Comparison of ENCODE assay signal across 29 cellular contexts in the genomic region with DNA sequence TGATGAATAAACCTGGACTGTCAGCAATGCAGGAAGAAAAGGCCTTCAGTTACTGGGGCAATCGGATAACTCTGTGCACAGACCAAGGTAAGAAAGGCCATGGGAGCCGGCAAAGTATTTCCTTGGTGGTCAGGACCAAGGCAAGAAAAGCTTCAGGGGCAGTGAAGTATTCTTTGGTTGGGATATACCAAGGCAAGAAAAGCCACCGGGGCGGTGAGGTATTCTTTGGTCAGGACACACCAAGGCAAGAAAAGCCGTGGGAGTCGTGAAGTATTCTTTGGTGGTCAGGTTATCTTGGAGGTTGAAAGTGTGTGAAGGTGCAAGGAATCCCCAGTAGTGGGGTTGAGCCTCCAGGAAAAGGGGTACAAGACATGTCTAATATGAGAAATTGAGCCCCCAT.
"Had no signal": no experiment of that assay in that cellular context is flagged by ENCODE, and none has a peak within 500 bp of the region (broad histone marks: within the 10 kb centered on the region; RNA-seq: fewer than 3 reads in every experiment).

No MANE protein-coding gene starts in this region.

- H3K4me1 Mint-ChIP-seq: immature natural killer cell; naive thymus-derived CD8-positive, alpha-beta T cell; nephron; stimulated activated naive B cell treated with anti-CD40 and anti-IgM and Interleukin-4, amounts not matched to agents 10 μg/mL and 1 μg/mL and 100 μg/mL, for 72 hours had no signal

- ATAC-seq: left colon; naive thymus-derived CD8-positive, alpha-beta T cell; pancreas; right cardiac atrium; sciatic nerve; stimulated activated naive B cell treated with anti-CD40 and anti-IgM and Interleukin-4, amounts not matched to agents 10 μg/mL and 1 μg/mL and 100 μg/mL, for 72 hours; upper lobe of right lung had no signal

- H3K27ac ChIP-seq: left lung, lower lobe of right lung, pancreas, prostate gland, skin epidermis, suprapubic skin, thoracic aorta, tibial artery, upper lobe of right lung had no signal

- H3K36me3 Mint-ChIP-seq: immature natural killer cell; stimulated activated naive B cell treated with anti-CD40 and anti-IgM and Interleukin-4, amounts not matched to agents 10 μg/mL and 1 μg/mL and 100 μg/mL, for 72 hours had no signal

- H3K27me3 ChIP-seq: pancreas, upper lobe of right lung had no signal

- DNase-seq: hypothalamus; immature natural killer cell; kidney; left colon; left lung; lower lobe of right lung; mammary epithelial cell; mesenchymal stem cell; naive thymus-derived CD8-positive, alpha-beta T cell; pancreas; posterior cingulate gyrus; retina; right cardiac atrium; stimulated activated CD4-positive, alpha-beta T cell treated with anti-CD3 and anti-CD28 coated beads, Interleukin-12 subunit alpha, Interleukin-12 subunit beta, amount 100 ng/mL, for 4 hours; stimulated activated CD4-positive, alpha-beta T cell treated with anti-CD3 and anti-CD28 coated beads, Interleukin-15, amount 100 ng/mL, for 24 hours; stimulated activated CD4-positive, alpha-beta T cell treated with anti-CD3 and anti-CD28 coated beads, Interleukin-2, amount 100 ng/mL, for 24 hours; stimulated activated CD4-positive, alpha-beta T cell treated with anti-CD3 and anti-CD28 coated beads, Interleukin-4, amount 100 ng/mL, for 1 hour; stimulated activated naive B cell treated with anti-CD40 and anti-IgM and Interleukin-4, amounts not matched to agents 10 μg/mL and 1 μg/mL and 100 μg/mL, for 72 hours; tibial artery; trophoblast cell; upper lobe of right lung had no signal

- H3K4me3 Mint-ChIP-seq: immature natural killer cell; naive thymus-derived CD8-positive, alpha-beta T cell; nephron; neural crest cell; stimulated activated naive B cell treated with anti-CD40 and anti-IgM and Interleukin-4, amounts not matched to agents 10 μg/mL and 1 μg/mL and 100 μg/mL, for 72 hours; stimulated activated naive CD8-positive, alpha-beta T cell treated with anti-CD3 and anti-CD28 coated beads, Interleukin-15, Interleukin-2, amounts not matched to agents 100 ng/mL and 50 ng/mL, for 24 hours had no signal

- H3K4me1 ChIP-seq: left lung, lower lobe of right lung, pancreas, prostate gland, suprapubic skin, tibial artery, upper lobe of right lung had no signal

- H3K27me3 Mint-ChIP-seq: stimulated activated naive CD8-positive, alpha-beta T cell treated with anti-CD3 and anti-CD28 coated beads, Interleukin-15, Interleukin-2, amounts not matched to agents 100 ng/mL and 50 ng/mL, for 24 hours had no signal

- H3K9me3 ChIP-seq: left lung, lower lobe of right lung, pancreas, prostate gland, suprapubic skin, thoracic aorta, tibial artery, upper lobe of right lung had no signal

- H3K36me3 ChIP-seq: left lung, lower lobe of right lung, pancreas, prostate gland, suprapubic skin, thoracic aorta, tibial artery, upper lobe of right lung had no signal

- H3K4me3 ChIP-seq: left lung, lower lobe of right lung, pancreas, prostate gland, skin epidermis, suprapubic skin, thoracic aorta, tibial artery, upper lobe of right lung had no signal

- H3K9me3 Mint-ChIP-seq: stimulated activated naive B cell treated with anti-CD40 and anti-IgM and Interleukin-4, amounts not matched to agents 10 μg/mL and 1 μg/mL and 100 μg/mL, for 72 hours had no signal

- H3K27ac Mint-ChIP-seq: immature natural killer cell; naive thymus-derived CD8-positive, alpha-beta T cell; nephron; stimulated activated naive B cell treated with anti-CD40 and anti-IgM and Interleukin-4, amounts not matched to agents 10 μg/mL and 1 μg/mL and 100 μg/mL, for 72 hours; stimulated activated naive CD8-positive, alpha-beta T cell treated with anti-CD3 and anti-CD28 coated beads, Interleukin-15, Interleukin-2, amounts not matched to agents 100 ng/mL and 50 ng/mL, for 24 hours had no signal
